Comparison of ENCODE assay signal across 11 cellular contexts in genomic region chr2:120771556-120772208, GRCh38. TPM values are rescaled to one million over a fixed set of nuclear protein-coding genes. Genes with fewer than 3 reads are reported as not detected.
DNase-seq lines count a peak whose midpoint lies in the region; FAIRE-seq and TF ChIP-seq lines count a peak whose summit lies in the region.
"Had no signal": no experiment of that assay in that cellular context is flagged by ENCODE, and none has a peak within 500 bp of the region (broad histone marks: within the 10 kb centered on the region; RNA-seq: fewer than 3 reads in every experiment).

No MANE protein-coding gene starts in this region.

- FAIRE-seq in RCC 7860 (lab: Jason Lieb, UNC): peak; percentile 14
- FAIRE-seq: D721Med had no signal

- no peak for TF ChIP-seq CTCF in BE2C (IDR thresholded peaks at IDR 0.05; ENCODE audit: low read depth, low read length)
- no peak for TF ChIP-seq CTCF in fibroblast of pulmonary artery (IDR thresholded peaks at IDR 0.05; ENCODE audit: low read length, missing control alignments)

- H3K9me3 ChIP-seq in BE2C: no peaks in the 10 kb centered on the region
- H3K9me3 ChIP-seq: suprapubic skin had no signal

- peak; percentile 50 for DNase-seq in BE2C
- peak; percentile 74 for DNase-seq in RCC 7860 (ENCODE audit: low spot score)
- peak; percentile 83 for DNase-seq in fibroblast of pulmonary artery (ENCODE audit: low read depth)
- DNase-seq in non-pigmented ciliary epithelial cell (ENCODE audit: low read depth): peak; percentile 66
- DNase-seq in NCI-H187 treated with DMSO at 0.1 percent for 48 hours (lab: John Stamatoyannopoulos, UW): no peak
- DNase-seq in NCI-H82 (lab: John Stamatoyannopoulos, UW): no peak
- DNase-seq in occipital lobe (lab: John Stamatoyannopoulos, UW): no peak
- no peak for DNase-seq in SHP77 (lab: John Stamatoyannopoulos, UW)
- DNase-seq: OCI-M1 had no signal

- H3K4me3 ChIP-seq in BE2C (ENCODE audit: low read depth, low read length): no peak overlapping the region
- no peak overlapping the region for H3K4me3 ChIP-seq in fibroblast of pulmonary artery (replicated peaks; ENCODE audit: low read depth, low read length)
- H3K4me3 ChIP-seq: suprapubic skin had no signal

- no peaks in the 10 kb centered on the region for H3K36me3 ChIP-seq in BE2C
- H3K36me3 ChIP-seq: suprapubic skin had no signal

- peaks cover 9% of the 10 kb centered on the region for H3K4me1 ChIP-seq in BE2C

- H3K27me3 ChIP-seq in BE2C: no peaks in the 10 kb centered on the region
- H3K27me3 ChIP-seq: suprapubic skin had no signal

RNA-seq across cellular contexts. Expression of gene GLI2, which starts 36.0 kb away (rescaled TPM):
- polyA plus RNA-seq in BE2C (2012; ENCODE audit: insufficient read depth, insufficient read length, low read depth): 10.3 TPM
- 2.8 TPM for total RNA-seq in occipital lobe

Comparison
In these comparisons a context has a peak if more than half of its experiments do, and no peak if none do; other contexts are left out.
1. DNase-seq: peak in BE2C (single experiment), RCC 7860 (single experiment), fibroblast of pulmonary artery (single experiment) and non-pigmented ciliary epithelial cell (single experiment); none in NCI-H187 treated with DMSO at 0.1 percent for 48 hours (single experiment), NCI-H82 (single experiment), occipital lobe (single experiment) and SHP77 (0 of 2).